In genomic region chr15:96351801-96352593, GRCh38 we compare ENCODE assay signal across 11 cellular contexts. TPM values are rescaled to one million over a fixed set of nuclear protein-coding genes. Genes with fewer than 3 reads are reported as not detected.
DNase-seq lines count a peak whose midpoint lies in the region; TF ChIP-seq lines count a peak whose summit lies in the region.
"Had no signal": no experiment of that assay in that cellular context is flagged by ENCODE, and none has a peak within 500 bp of the region (broad histone marks: within the 10 kb centered on the region; RNA-seq: fewer than 3 reads in every experiment).

No MANE protein-coding gene starts in this region.

- CTCF ChIA-PET in AG04450 (lab: Charles Lee) (no interaction called here), SK-N-SH (lab: Yijun Ruan, JAX) (interaction anchor here (8.0 kb wide), 1 partner anchor 230 kb away, joined by 102 read pairs; no protein-coding TSS in a partner anchor), A673 (lab: Charles Lee) (no interaction called here)
- CTCF ChIA-PET in activated CD4-positive, alpha-beta T cell treated with anti-CD3 and anti-CD28 coated beads, Interleukin-2, amount 10 ng/mL, durations not matched to agents 7 days and 5 days (lab: Charles Lee) = interaction anchor here (1.0 kb wide), 1 partner anchor 10 kb away, joined by 3 read pairs; no protein-coding TSS in a partner anchor

- H3K9me3 Mint-ChIP-seq in activated CD4-positive, alpha-beta T cell treated with anti-CD3 and anti-CD28 coated beads, Interleukin-2, amount 10 ng/mL, durations not matched to agents 7 days and 5 days = peaks cover 5% of the 10 kb centered on the region
- H3K9me3 Mint-ChIP-seq: dendritic cell treated with granulocyte-macrophage colony-stimulating factor and Interleukin-4, amounts not matched to agents 40 ng/mL and 50 ng/mL, for 4 days had no signal

- peaks cover 70% of the 10 kb centered on the region for H3K27me3 Mint-ChIP-seq in activated CD4-positive, alpha-beta T cell treated with anti-CD3 and anti-CD28 coated beads, Interleukin-2, amount 10 ng/mL, durations not matched to agents 7 days and 5 days

- H3K4me3 ChIP-seq in AG04450 (ENCODE audit: low read depth, low read length) (no peak overlapping the region), SK-N-SH (ENCODE audit: low read depth in 2 of 2, low read length in 1 of 2) (no peak overlapping the region), osteoblast (ENCODE audit: insufficient read depth, low read length) (no peak overlapping the region), A673 (ENCODE audit: low read depth, low read length, poor library complexity, severe bottlenecking) (no peak overlapping the region)

- DNase-seq in AG04450 (ENCODE audit: low read depth, low spot score) (no peak), SK-N-SH (no peak), cardiac septum (ENCODE audit: low spot score) (peak; percentile 72), osteoblast (ENCODE audit: insufficient read length, low spot score, missing footprints) (peak; percentile 34), NCI-H1048 (lab: John Stamatoyannopoulos, UW) (no peak), C1 segment of cervical spinal cord (lab: John Stamatoyannopoulos, UW) (no peak), A673 (ENCODE audit: low spot score) (no peak)
- DNase-seq in activated CD4-positive, alpha-beta T cell treated with anti-CD3 and anti-CD28 coated beads, Interleukin-2, amount 10 ng/mL, durations not matched to agents 7 days and 5 days = no peak
- DNase-seq: NCI-H2029 had no signal

- POLR2A ChIA-PET in AG04450 (lab: Yijun Ruan, JAX) = no interaction called here
- POLR2A ChIA-PET in SK-N-SH (lab: Yijun Ruan, JAX) = no interaction called here
- POLR2A ChIA-PET in A673 (lab: Charles Lee; ENCODE audit: low non-redundant PET) = no interaction called here
- POLR2A ChIA-PET in activated CD4-positive, alpha-beta T cell treated with anti-CD3 and anti-CD28 coated beads, Interleukin-2, amount 10 ng/mL, durations not matched to agents 7 days and 5 days (lab: Charles Lee) = no interaction called here

- TF ChIP-seq CTCF in AG04450 (IDR thresholded peaks at IDR 0.05; ENCODE audit: low read depth, low read length) (no peak), SK-N-SH (IDR thresholded peaks at IDR 0.05) (no peak), osteoblast (IDR thresholded peaks at IDR 0.05; ENCODE audit: extremely low read depth, low read depth, low read length) (no peak), A673 (conservative IDR thresholded peaks at IDR 0.05; ENCODE audit: low read depth, low read length) (no peak)

- H2AFZ ChIP-seq in SK-N-SH (ENCODE audit: low read depth) (no peak overlapping the region), osteoblast (ENCODE audit: low read length) (no peak overlapping the region)

- H3F3A ChIP-seq in SK-N-SH (replicated peaks; ENCODE audit: insufficient read depth) = peaks cover 3% of the 10 kb centered on the region

- H3K4me1 ChIP-seq in SK-N-SH (ENCODE audit: control insufficient read depth in 1 of 2, insufficient read depth in 2 of 2, low read depth in 1 of 2, low read length in 1 of 2) (peaks cover 0 to under 1% of the 10 kb centered on the region in 2 experiments; a peak in 2 of 4 replicates), osteoblast (ENCODE audit: insufficient read depth, low read length) (peaks cover 42% of the 10 kb centered on the region), A673 (ENCODE audit: insufficient read depth, low read length, poor library complexity, severe bottlenecking) (peaks cover 76% of the 10 kb centered on the region)

- no peaks in the 10 kb centered on the region for H3K36me3 Mint-ChIP-seq in activated CD4-positive, alpha-beta T cell treated with anti-CD3 and anti-CD28 coated beads, Interleukin-2, amount 10 ng/mL, durations not matched to agents 7 days and 5 days (ENCODE audit: low read depth)

- 27% methylated on average over 26 of the region's 55 CpGs for WGBS in SK-N-SH (ENCODE audit: low lambda C conversion rate)

- no peak overlapping the region for H3K27ac Mint-ChIP-seq in activated CD4-positive, alpha-beta T cell treated with anti-CD3 and anti-CD28 coated beads, Interleukin-2, amount 10 ng/mL, durations not matched to agents 7 days and 5 days
- H3K27ac Mint-ChIP-seq: dendritic cell treated with granulocyte-macrophage colony-stimulating factor and Interleukin-4, amounts not matched to agents 40 ng/mL and 50 ng/mL, for 4 days had no signal

- H3K4me2 ChIP-seq in SK-N-SH = peak overlapping the region; percentile 65; the same call in 1 of the 2 replicates
- H3K4me2 ChIP-seq in osteoblast (ENCODE audit: insufficient read depth, low read length) = no peak overlapping the region

- H3K79me2 ChIP-seq in SK-N-SH (ENCODE audit: insufficient read depth) = no peaks in the 10 kb centered on the region
- peaks cover 35% of the 10 kb centered on the region for H3K79me2 ChIP-seq in osteoblast (ENCODE audit: insufficient read depth, low read length)

- H3K9ac ChIP-seq in SK-N-SH = no peak overlapping the region

- no TSS peak for BruUV-seq in A673 (replicated peaks; lab: Mats Ljungman, UMichigan)

- H3K36me3 ChIP-seq in SK-N-SH (replicated peaks in 1 of 2; ENCODE audit: control insufficient read depth in 1 of 2, insufficient read depth in 2 of 2, low read length in 1 of 2) (no peaks in the 10 kb centered on the region), osteoblast (ENCODE audit: insufficient read depth, low read length) (peaks cover 9% of the 10 kb centered on the region), A673 (ENCODE audit: insufficient read depth, low read length, poor library complexity, severe bottlenecking) (no peaks in the 10 kb centered on the region)

- no peak for TF ChIP-seq RAD21 in SK-N-SH (IDR thresholded peaks at IDR 0.05; ENCODE audit: low read length)

- H3K27me3 ChIP-seq in AG04450 (ENCODE audit: control insufficient read depth, insufficient read depth, low read length) (no peaks in the 10 kb centered on the region), SK-N-SH (ENCODE audit: insufficient read depth) (peaks cover 96% of the 10 kb centered on the region), osteoblast (ENCODE audit: insufficient read depth, low read length) (peaks cover 5% of the 10 kb centered on the region), A673 (replicated peaks; ENCODE audit: insufficient read depth, low read depth, low read length, poor library complexity) (no peaks in the 10 kb centered on the region)

- H3K9me2 ChIP-seq in SK-N-SH = no peaks in the 10 kb centered on the region

- H4K20me1 ChIP-seq in SK-N-SH (ENCODE audit: insufficient read depth) = no peaks in the 10 kb centered on the region
- H4K20me1 ChIP-seq in osteoblast (ENCODE audit: insufficient read depth, low read length) = no peaks in the 10 kb centered on the region

- H3K4me3 Mint-ChIP-seq in activated CD4-positive, alpha-beta T cell treated with anti-CD3 and anti-CD28 coated beads, Interleukin-2, amount 10 ng/mL, durations not matched to agents 7 days and 5 days = no peak overlapping the region
- H3K4me3 Mint-ChIP-seq: dendritic cell treated with granulocyte-macrophage colony-stimulating factor and Interleukin-4, amounts not matched to agents 40 ng/mL and 50 ng/mL, for 4 days had no signal

- intact Hi-C loops in cardiac septum (cut with DNase I) (loop anchor here (10.0 kb wide), 2 partner anchors 1327 to 1403 kb away; no protein-coding TSS in a partner anchor), A673 (cut with micrococcal nuclease; ENCODE audit: unreplicated experiment) (no loop called here)

- no peaks in the 10 kb centered on the region; the same call in 1 of the 2 replicates for H3K9me3 ChIP-seq in AG04450 (ENCODE audit: control insufficient read depth, insufficient read depth, low read length)
- H3K9me3 ChIP-seq in SK-N-SH = no peaks in the 10 kb centered on the region
- no peaks in the 10 kb centered on the region for H3K9me3 ChIP-seq in osteoblast (ENCODE audit: low read depth, low read length)
- H3K9me3 ChIP-seq in A673 (ENCODE audit: low read depth, low read length, poor library complexity, severe bottlenecking) = no peaks in the 10 kb centered on the region

- H3K4me1 Mint-ChIP-seq in activated CD4-positive, alpha-beta T cell treated with anti-CD3 and anti-CD28 coated beads, Interleukin-2, amount 10 ng/mL, durations not matched to agents 7 days and 5 days = peaks cover 9% of the 10 kb centered on the region

- H3K27ac ChIP-seq in AG04450 (ENCODE audit: low read depth, low read length) (peak overlapping the region; percentile 77), SK-N-SH (ENCODE audit: low read depth in 2 of 2, low read length in 1 of 2) (no peak overlapping the region), osteoblast (ENCODE audit: low read depth, low read length) (peak overlapping the region; percentile 67), A673 (ENCODE audit: low read depth, low read length, poor library complexity, severe bottlenecking) (no peak overlapping the region)
- H3K27ac ChIP-seq: VCaP had no signal

- TF ChIP-seq EP300 in SK-N-SH (IDR thresholded peaks at IDR 0.05; ENCODE audit: borderline replicate concordance in 1 of 2, low read depth in 1 of 2, low read length in 1 of 2) = no peak

TF ChIP-seq in SK-N-SH, 30 proteins besides CTCF, POLR2A, EP300 and RAD21:
- no peak for TF ChIP-seq SMC3 (IDR thresholded peaks at IDR 0.05; ENCODE audit: low read depth, low read length)
- TF ChIP-seq CHD2 (IDR thresholded peaks at IDR 0.05; ENCODE audit: low read length, partially characterized antibody) = no peak
- no peak for TF ChIP-seq GABPA (IDR thresholded peaks at IDR 0.05; ENCODE audit: low read depth)
- TF ChIP-seq YY1 (IDR thresholded peaks at IDR 0.05; ENCODE audit: low read depth) = no peak
- TF ChIP-seq RCOR1 (IDR thresholded peaks at IDR 0.05; ENCODE audit: low read length) = no peak

RNA-seq across cellular contexts. Expression of gene NR2F2, which starts 21.5 kb away (rescaled TPM):
- polyA plus RNA-seq in AG04450 (2011; rRNA removed) (63.1 and 66.9 TPM in 2 replicates), SK-N-SH (2012; rRNA removed) (2.8 and 3.9 TPM in 2 replicates)
- 36.8 and 72.5 TPM in 2 replicates for polyA minus RNA-seq in AG04450 (2011; rRNA and poly(A)+ RNA removed)
- 2.8 and 3.7 TPM in 2 replicates for polyA plus RNA-seq in SK-N-SH (2012; cell fraction: cytosol; rRNA removed)
- 3.8 and 5.0 TPM in 2 replicates for polyA plus RNA-seq in SK-N-SH (2012; cell fraction: nucleus; rRNA removed)
- total RNA-seq in cardiac septum (21.0 TPM), osteoblast (13.0 and 14.5 TPM in 2 replicates), A673 (2021) (106 and 138 TPM in 2 replicates)
- not detected for total RNA-seq in activated CD4-positive, alpha-beta T cell treated with anti-CD3 and anti-CD28 coated beads, Interleukin-2, amount 10 ng/mL, durations not matched to agents 7 days and 5 days

Comparison
In these comparisons a context has a peak if more than half of its experiments do, and no peak if none do; other contexts are left out.
1. DNase-seq: peak in cardiac septum (single experiment) and osteoblast (single experiment); none in AG04450 (single experiment), SK-N-SH (single experiment), NCI-H1048 (single experiment), C1 segment of cervical spinal cord (0 of 14), A673 (single experiment) and activated CD4-positive, alpha-beta T cell treated with anti-CD3 and anti-CD28 coated beads, Interleukin-2, amount 10 ng/mL, durations not matched to agents 7 days and 5 days (single experiment).
2. H3K27ac ChIP-seq: peak in AG04450 (single experiment) and osteoblast (single experiment); none in SK-N-SH (0 of 2) and A673 (single experiment).
3. RNA of gene NR2F2, which starts 21.5 kb away (total RNA-seq): 106 to 138 TPM in A673, 21.0 TPM in cardiac septum (single experiment) and 13.0 to 14.5 TPM in osteoblast; not detected in activated CD4-positive, alpha-beta T cell treated with anti-CD3 and anti-CD28 coated beads, Interleukin-2, amount 10 ng/mL, durations not matched to agents 7 days and 5 days; every median in the first group is over 10 times any median in the second.
4. CTCF ChIA-PET loops: an anchor here in SK-N-SH (8.0 kb wide) and activated CD4-positive, alpha-beta T cell treated with anti-CD3 and anti-CD28 coated beads, Interleukin-2, amount 10 ng/mL, durations not matched to agents 7 days and 5 days (1.0 kb wide); none called in AG04450 and A673.